Comparison of ENCODE assay signal across 14 cellular contexts in the genomic region with DNA sequence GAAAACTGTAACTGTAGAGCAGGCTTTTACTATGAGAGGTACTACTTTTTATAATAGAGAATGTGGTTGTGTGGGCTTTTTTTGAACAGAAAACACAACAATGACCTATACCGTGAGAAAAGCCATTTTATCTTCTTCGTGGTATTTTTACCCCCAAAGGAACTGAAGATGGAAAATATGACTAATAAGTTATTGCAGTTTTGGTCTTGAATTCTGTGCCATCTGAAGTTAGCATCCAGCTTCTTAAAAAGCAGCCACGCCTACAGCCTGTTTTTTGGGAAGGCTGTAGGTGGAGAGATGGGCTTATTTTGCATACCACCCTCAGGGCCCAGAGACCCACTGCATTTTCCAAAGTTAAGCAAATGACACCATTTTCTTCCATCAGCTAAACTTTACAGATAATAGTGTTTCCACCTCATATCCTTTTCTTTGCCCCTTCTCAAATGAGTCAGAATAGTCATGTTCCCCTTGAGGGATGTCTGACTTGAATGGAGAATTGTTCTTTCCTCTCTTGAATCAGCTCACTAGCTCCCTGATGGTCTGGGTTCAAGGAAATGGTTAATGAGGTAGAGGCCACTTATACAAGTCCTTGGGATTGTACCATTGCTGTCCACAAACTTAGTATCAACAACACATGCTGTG. TPM values are rescaled to one million over a fixed set of nuclear protein-coding genes. Genes with fewer than 3 reads are reported as not detected.
DNase-seq lines count a peak whose midpoint lies in the region; ATAC-seq and TF ChIP-seq lines count a peak whose summit lies in the region.
"Had no signal": no experiment of that assay in that cellular context is flagged by ENCODE, and none has a peak within 500 bp of the region (broad histone marks: within the 10 kb centered on the region; RNA-seq: fewer than 3 reads in every experiment).

No MANE protein-coding gene starts in this region.

- H3K4me3 Mint-ChIP-seq in activated CD8-positive, alpha-beta T cell treated with anti-CD3 and anti-CD28 coated beads for 36 hours, result no peak overlapping the region
- H3K4me3 Mint-ChIP-seq in activated CD8-positive, alpha-beta T cell treated with anti-CD3 and anti-CD28 coated beads, Interleukin-2, amount 10 ng/mL, durations not matched to agents 7 days and 5 days, result no peak overlapping the region
- no peak overlapping the region for H3K4me3 Mint-ChIP-seq in stimulated activated memory B cell treated with anti-CD40 and anti-IgM and Interleukin-4, amounts not matched to agents 10 μg/mL and 1 μg/mL and 100 μg/mL, for 72 hours
- no peak overlapping the region for H3K4me3 Mint-ChIP-seq in CD8-positive, alpha-beta T cell
- H3K4me3 Mint-ChIP-seq: central memory CD8-positive, alpha-beta T cell; T-helper 1 cell treated with Interleukin-12 subunit alpha and Interleukin-12 subunit beta and Interleukin-4 antibody, amounts not matched to agents 30 μg/mL and 1 μg/mL, for 36 hours had no signal

- H3K27ac ChIP-seq in CD8-positive, alpha-beta T cell (ENCODE audit: low read depth, low read length), result no peak overlapping the region
- H3K27ac ChIP-seq in uterus, result no peak overlapping the region
- H3K27ac ChIP-seq: A549, neutrophil, tibial nerve had no signal

- DNase-seq in activated CD8-positive, alpha-beta T cell treated with anti-CD3 and anti-CD28 coated beads for 36 hours, result peak; percentile 31
- no peak for DNase-seq in activated CD8-positive, alpha-beta T cell treated with anti-CD3 and anti-CD28 coated beads, Interleukin-2, amount 10 ng/mL, durations not matched to agents 7 days and 5 days
- DNase-seq in NCI-H1105 (lab: John Stamatoyannopoulos, UW) (no peak), uterus (no peak)
- no peak for DNase-seq in CD8-positive, alpha-beta T cell
- DNase-seq: NCI-H774 had no signal

- no peaks in the 10 kb centered on the region for H3K9me3 ChIP-seq in CD8-positive, alpha-beta T cell (ENCODE audit: low read length)
- no peaks in the 10 kb centered on the region for H3K9me3 ChIP-seq in uterus
- H3K9me3 ChIP-seq: A549, neutrophil had no signal

- ATAC-seq in activated CD8-positive, alpha-beta T cell treated with anti-CD3 and anti-CD28 coated beads for 36 hours, result peak; percentile 83
- no peak for ATAC-seq in activated CD8-positive, alpha-beta T cell treated with anti-CD3 and anti-CD28 coated beads, Interleukin-2, amount 10 ng/mL, durations not matched to agents 7 days and 5 days
- ATAC-seq in GM21576 (IDR thresholded peaks at IDR 0.05; ENCODE audit: unreplicated experiment), result peak; percentile 84
- ATAC-seq in HG03139 (IDR thresholded peaks at IDR 0.05; ENCODE audit: unreplicated experiment), result peak; percentile 54
- ATAC-seq in stimulated activated memory B cell treated with anti-CD40 and anti-IgM and Interleukin-4, amounts not matched to agents 10 μg/mL and 1 μg/mL and 100 μg/mL, for 72 hours, result peak; percentile 71
- no peak for ATAC-seq in CD8-positive, alpha-beta T cell
- ATAC-seq: A549 had no signal

- TF ChIP-seq POLR2A in uterus (IDR thresholded peaks at IDR 0.05), result no peak

- H3K27ac Mint-ChIP-seq in activated CD8-positive, alpha-beta T cell treated with anti-CD3 and anti-CD28 coated beads for 36 hours, result peak overlapping the region; percentile 76
- H3K27ac Mint-ChIP-seq in activated CD8-positive, alpha-beta T cell treated with anti-CD3 and anti-CD28 coated beads, Interleukin-2, amount 10 ng/mL, durations not matched to agents 7 days and 5 days, result no peak overlapping the region
- no peak overlapping the region for H3K27ac Mint-ChIP-seq in stimulated activated memory B cell treated with anti-CD40 and anti-IgM and Interleukin-4, amounts not matched to agents 10 μg/mL and 1 μg/mL and 100 μg/mL, for 72 hours
- H3K27ac Mint-ChIP-seq in CD8-positive, alpha-beta T cell, result no peak overlapping the region
- H3K27ac Mint-ChIP-seq: T-helper 1 cell treated with Interleukin-12 subunit alpha and Interleukin-12 subunit beta and Interleukin-4 antibody, amounts not matched to agents 30 μg/mL and 1 μg/mL, for 36 hours had no signal

- no peak overlapping the region for H3K4me3 ChIP-seq in CD8-positive, alpha-beta T cell (ENCODE audit: low read depth, low read length)
- H3K4me3 ChIP-seq in uterus, result no peak overlapping the region
- H3K4me3 ChIP-seq: A549, tibial nerve had no signal

- peaks cover 2% of the 10 kb centered on the region for H3K9me3 Mint-ChIP-seq in activated CD8-positive, alpha-beta T cell treated with anti-CD3 and anti-CD28 coated beads for 36 hours
- H3K9me3 Mint-ChIP-seq in activated CD8-positive, alpha-beta T cell treated with anti-CD3 and anti-CD28 coated beads, Interleukin-2, amount 10 ng/mL, durations not matched to agents 7 days and 5 days (ENCODE audit: insufficient read depth), result no peaks in the 10 kb centered on the region
- H3K9me3 Mint-ChIP-seq in stimulated activated memory B cell treated with anti-CD40 and anti-IgM and Interleukin-4, amounts not matched to agents 10 μg/mL and 1 μg/mL and 100 μg/mL, for 72 hours, result peaks cover 2% of the 10 kb centered on the region
- H3K9me3 Mint-ChIP-seq in CD8-positive, alpha-beta T cell, result no peaks in the 10 kb centered on the region
- H3K9me3 Mint-ChIP-seq: central memory CD8-positive, alpha-beta T cell; T-helper 1 cell treated with Interleukin-12 subunit alpha and Interleukin-12 subunit beta and Interleukin-4 antibody, amounts not matched to agents 30 μg/mL and 1 μg/mL, for 36 hours had no signal

- H3K4me1 ChIP-seq in CD8-positive, alpha-beta T cell (ENCODE audit: insufficient read depth, low read length), result no peaks in the 10 kb centered on the region
- H3K4me1 ChIP-seq in uterus, result no peaks in the 10 kb centered on the region
- H3K4me1 ChIP-seq: A549, tibial nerve had no signal

- POLR2A ChIA-PET in activated CD8-positive, alpha-beta T cell treated with anti-CD3 and anti-CD28 coated beads for 36 hours (lab: Charles Lee), result interaction anchor here (1.1 kb wide), 1 partner anchor 8 kb away, joined by 3 read pairs; no protein-coding TSS in a partner anchor
- POLR2A ChIA-PET in activated CD8-positive, alpha-beta T cell treated with anti-CD3 and anti-CD28 coated beads, Interleukin-2, amount 10 ng/mL, durations not matched to agents 7 days and 5 days (lab: Charles Lee), result no interaction called here
- POLR2A ChIA-PET in CD8-positive, alpha-beta T cell (lab: Charles Lee), result no interaction called here

- H3K4me1 Mint-ChIP-seq in activated CD8-positive, alpha-beta T cell treated with anti-CD3 and anti-CD28 coated beads for 36 hours (ENCODE audit: low read depth), result peaks cover 27% of the 10 kb centered on the region
- peaks cover 6% of the 10 kb centered on the region for H3K4me1 Mint-ChIP-seq in activated CD8-positive, alpha-beta T cell treated with anti-CD3 and anti-CD28 coated beads, Interleukin-2, amount 10 ng/mL, durations not matched to agents 7 days and 5 days (ENCODE audit: low read depth)
- peaks cover 10% of the 10 kb centered on the region for H3K4me1 Mint-ChIP-seq in stimulated activated memory B cell treated with anti-CD40 and anti-IgM and Interleukin-4, amounts not matched to agents 10 μg/mL and 1 μg/mL and 100 μg/mL, for 72 hours
- no peaks in the 10 kb centered on the region for H3K4me1 Mint-ChIP-seq in CD8-positive, alpha-beta T cell (ENCODE audit: low read depth)
- H3K4me1 Mint-ChIP-seq: central memory CD8-positive, alpha-beta T cell had no signal

- peaks cover 2% of the 10 kb centered on the region for H3K27me3 Mint-ChIP-seq in activated CD8-positive, alpha-beta T cell treated with anti-CD3 and anti-CD28 coated beads for 36 hours
- no peaks in the 10 kb centered on the region for H3K27me3 Mint-ChIP-seq in activated CD8-positive, alpha-beta T cell treated with anti-CD3 and anti-CD28 coated beads, Interleukin-2, amount 10 ng/mL, durations not matched to agents 7 days and 5 days (ENCODE audit: low read depth)
- H3K27me3 Mint-ChIP-seq in stimulated activated memory B cell treated with anti-CD40 and anti-IgM and Interleukin-4, amounts not matched to agents 10 μg/mL and 1 μg/mL and 100 μg/mL, for 72 hours, result peaks cover 7% of the 10 kb centered on the region
- H3K27me3 Mint-ChIP-seq in CD8-positive, alpha-beta T cell (ENCODE audit: low read depth), result no peaks in the 10 kb centered on the region

- no peaks in the 10 kb centered on the region for H3K27me3 ChIP-seq in CD8-positive, alpha-beta T cell (ENCODE audit: insufficient read depth, low read length)
- H3K27me3 ChIP-seq in uterus, result no peaks in the 10 kb centered on the region
- H3K27me3 ChIP-seq: tibial nerve had no signal

- H3K36me3 Mint-ChIP-seq in activated CD8-positive, alpha-beta T cell treated with anti-CD3 and anti-CD28 coated beads for 36 hours (ENCODE audit: low read depth), result no peaks in the 10 kb centered on the region
- H3K36me3 Mint-ChIP-seq in activated CD8-positive, alpha-beta T cell treated with anti-CD3 and anti-CD28 coated beads, Interleukin-2, amount 10 ng/mL, durations not matched to agents 7 days and 5 days (ENCODE audit: low read depth), result no peaks in the 10 kb centered on the region
- H3K36me3 Mint-ChIP-seq in stimulated activated memory B cell treated with anti-CD40 and anti-IgM and Interleukin-4, amounts not matched to agents 10 μg/mL and 1 μg/mL and 100 μg/mL, for 72 hours, result no peaks in the 10 kb centered on the region
- H3K36me3 Mint-ChIP-seq in CD8-positive, alpha-beta T cell, result no peaks in the 10 kb centered on the region

- CTCF ChIA-PET in activated CD8-positive, alpha-beta T cell treated with anti-CD3 and anti-CD28 coated beads for 36 hours (lab: Charles Lee), result interaction anchor here (1.0 to 4.8 kb wide), 4 partner anchors 9 to 81 kb away, joined by 3 to 27 read pairs (median 5); no protein-coding TSS in a partner anchor
- CTCF ChIA-PET in activated CD8-positive, alpha-beta T cell treated with anti-CD3 and anti-CD28 coated beads, Interleukin-2, amount 10 ng/mL, durations not matched to agents 7 days and 5 days (lab: Charles Lee), result interaction anchor here (1.5 kb wide), 1 partner anchor 13 kb away, joined by 7 read pairs; no protein-coding TSS in a partner anchor
- CTCF ChIA-PET in CD8-positive, alpha-beta T cell (lab: Charles Lee), result interaction anchor here (0.8 to 0.9 kb wide), 2 partner anchors 14 to 82 kb away, joined by 3 read pairs; no protein-coding TSS in a partner anchor

- no peaks in the 10 kb centered on the region for H3K36me3 ChIP-seq in CD8-positive, alpha-beta T cell (ENCODE audit: insufficient read depth, low read length)
- no peaks in the 10 kb centered on the region for H3K36me3 ChIP-seq in uterus
- H3K36me3 ChIP-seq: neutrophil had no signal

- TF ChIP-seq CTCF in activated CD8-positive, alpha-beta T cell treated with anti-CD3 and anti-CD28 coated beads for 36 hours (IDR thresholded peaks at IDR 0.05), result no peak
- no peak for TF ChIP-seq CTCF in CD8-positive, alpha-beta T cell (IDR thresholded peaks at IDR 0.05)
- TF ChIP-seq CTCF in uterus (IDR thresholded peaks at IDR 0.05), result no peak

- intact Hi-C loops in activated CD8-positive, alpha-beta T cell treated with anti-CD3 and anti-CD28 coated beads for 36 hours (cut with micrococcal nuclease), result no loop called here
- intact Hi-C loops in CD8-positive, alpha-beta T cell (cut with DNase I, micrococcal nuclease), result no loop called here
- intact Hi-C loops in uterus (cut with DNase I; ENCODE audit: low total_unique reads), result no loop called here

RNA-seq across cellular contexts. Expression of gene TBC1D30, which starts 53.0 kb away (rescaled TPM):
- under 1 TPM; 0.40 to 0.72 TPM for total RNA-seq in activated CD8-positive, alpha-beta T cell treated with anti-CD3 and anti-CD28 coated beads for 36 hours
- total RNA-seq in activated CD8-positive, alpha-beta T cell treated with anti-CD3 and anti-CD28 coated beads, Interleukin-2, amount 10 ng/mL, durations not matched to agents 7 days and 5 days, result under 1 TPM; 0.05 to 0.11 TPM
- total RNA-seq in CD8-positive, alpha-beta T cell, result under 1 TPM; 0.14 to 0.28 TPM
- 10 to 100 TPM in 2 of 4 donors, 1 to 10 TPM in 2; 3.2 to 14.8 (median 9.5) TPM for total RNA-seq in uterus

Comparison
In these comparisons a context has a peak if more than half of its experiments do, and no peak if none do; other contexts are left out.
1. ATAC-seq: peak in activated CD8-positive, alpha-beta T cell treated with anti-CD3 and anti-CD28 coated beads for 36 hours (single experiment), GM21576 (single experiment), HG03139 (single experiment) and stimulated activated memory B cell treated with anti-CD40 and anti-IgM and Interleukin-4, amounts not matched to agents 10 μg/mL and 1 μg/mL and 100 μg/mL, for 72 hours (single experiment); none in activated CD8-positive, alpha-beta T cell treated with anti-CD3 and anti-CD28 coated beads, Interleukin-2, amount 10 ng/mL, durations not matched to agents 7 days and 5 days (single experiment) and CD8-positive, alpha-beta T cell (single experiment).